32 cellular contexts compared by ENCODE assay signal in genomic region chr7:43140186-43140585, GRCh38. TPM values are rescaled to one million over a fixed set of nuclear protein-coding genes. Genes with fewer than 3 reads are reported as not detected.
"Had no signal": no experiment of that assay in that cellular context is flagged by ENCODE, and none has a peak within 500 bp of the region (broad histone marks: within the 10 kb centered on the region; RNA-seq: fewer than 3 reads in every experiment).

No MANE protein-coding gene starts in this region.

- H3K4me1 Mint-ChIP-seq: memory B cell; naive thymus-derived CD4-positive, alpha-beta T cell; stimulated activated naive CD8-positive, alpha-beta T cell treated with anti-CD3 and anti-CD28 coated beads, Interleukin-15, amount 100 ng/mL, for 72 hours had no signal

- H3K27me3 ChIP-seq: foreskin keratinocyte, hepatocyte, neural progenitor cell, right atrium auricular region, thyroid gland, vagina had no signal

- H3K9me3 Mint-ChIP-seq: dendritic cell treated with granulocyte-macrophage colony-stimulating factor and Interleukin-4, amounts not matched to agents 40 ng/mL and 50 ng/mL, for 4 days; endodermal cell; memory B cell; naive thymus-derived CD4-positive, alpha-beta T cell; nephron; stimulated activated naive CD8-positive, alpha-beta T cell treated with anti-CD3 and anti-CD28 coated beads, Interleukin-15, amount 100 ng/mL, for 72 hours had no signal

- H3K27ac ChIP-seq: epithelial cell of prostate, foreskin keratinocyte, gastroesophageal sphincter, heart left ventricle, hepatocyte, neural progenitor cell, parathyroid adenoma, prostate gland, right atrium auricular region, thyroid gland, vagina had no signal

- H3K4me3 Mint-ChIP-seq: dendritic cell treated with granulocyte-macrophage colony-stimulating factor and Interleukin-4, amounts not matched to agents 40 ng/mL and 50 ng/mL, for 4 days; endodermal cell; memory B cell; naive thymus-derived CD4-positive, alpha-beta T cell; nephron; neural progenitor cell; stimulated activated naive CD8-positive, alpha-beta T cell treated with anti-CD3 and anti-CD28 coated beads, Interleukin-15, amount 100 ng/mL, for 72 hours had no signal

- H3K4me3 ChIP-seq: gastroesophageal sphincter, heart left ventricle, hepatocyte, lung, neural progenitor cell, prostate gland, right atrium auricular region, smooth muscle cell, thyroid gland, vagina had no signal

- H3K79me2 ChIP-seq: hepatocyte, parathyroid adenoma had no signal

- H3K4me1 ChIP-seq: gastroesophageal sphincter, prostate gland, right atrium auricular region, vagina had no signal

- H3K36me3 Mint-ChIP-seq: memory B cell; naive thymus-derived CD4-positive, alpha-beta T cell had no signal

- DNase-seq: effector CD8-positive, alpha-beta T cell; foreskin keratinocyte; heart left ventricle; kidney; midbrain; naive thymus-derived CD4-positive, alpha-beta T cell; stimulated activated CD4-positive, alpha-beta T cell treated with anti-CD3 and anti-CD28 coated beads, Interleukin-12 subunit alpha, Interleukin-12 subunit beta, amount 100 ng/mL, for 4 hours; stimulated activated CD4-positive, alpha-beta T cell treated with anti-CD3 and anti-CD28 coated beads, Interleukin-1b, Interleukin-23, amount 100 ng/mL, for 48 hours; stimulated activated CD4-positive, alpha-beta T cell treated with anti-CD3 and anti-CD28 coated beads, Interleukin-4, amount 100 ng/mL, for 1 hour; stimulated activated CD8-positive, alpha-beta memory T cell treated with anti-CD3 and anti-CD28 coated beads, Interleukin-4, amount 100 ng/mL, for 48 hours; stimulated activated naive CD4-positive, alpha-beta T cell; stimulated activated naive CD8-positive, alpha-beta T cell treated with anti-CD3 and anti-CD28 coated beads, Interleukin-15, amount 100 ng/mL, for 72 hours; thyroid gland; trophoblast cell had no signal

- FAIRE-seq: kidney had no signal

- H3K9ac ChIP-seq: neural progenitor cell, parathyroid adenoma had no signal

- H3K27ac Mint-ChIP-seq: dendritic cell treated with granulocyte-macrophage colony-stimulating factor and Interleukin-4, amounts not matched to agents 40 ng/mL and 50 ng/mL, for 4 days; memory B cell; naive thymus-derived CD4-positive, alpha-beta T cell; nephron; neural progenitor cell; stimulated activated naive CD8-positive, alpha-beta T cell treated with anti-CD3 and anti-CD28 coated beads, Interleukin-15, amount 100 ng/mL, for 72 hours had no signal

- H3K9me3 ChIP-seq: gastroesophageal sphincter, heart left ventricle, prostate gland, right atrium auricular region, thyroid gland, vagina had no signal

- H3K4me2 ChIP-seq: hepatocyte, smooth muscle cell had no signal

- H3K36me3 ChIP-seq: gastroesophageal sphincter, heart left ventricle, neural progenitor cell, prostate gland, right atrium auricular region, thyroid gland, vagina had no signal

- ATAC-seq: esophagus mucosa; foreskin keratinocyte; gastroesophageal sphincter; heart left ventricle; left lobe of liver; naive thymus-derived CD4-positive, alpha-beta T cell; sciatic nerve; stimulated activated naive CD8-positive, alpha-beta T cell treated with anti-CD3 and anti-CD28 coated beads, Interleukin-15, amount 100 ng/mL, for 72 hours had no signal

RNA-seq across cellular contexts. Expression of gene HECW1, which starts 27.7 kb away (rescaled TPM):
- total RNA-seq: foreskin keratinocyte; left lobe of liver; naive thymus-derived CD4-positive, alpha-beta T cell had no signal
- polyA plus RNA-seq: heart left ventricle; liver; naive thymus-derived CD4-positive, alpha-beta T cell had no signal
